In the genomic region with DNA sequence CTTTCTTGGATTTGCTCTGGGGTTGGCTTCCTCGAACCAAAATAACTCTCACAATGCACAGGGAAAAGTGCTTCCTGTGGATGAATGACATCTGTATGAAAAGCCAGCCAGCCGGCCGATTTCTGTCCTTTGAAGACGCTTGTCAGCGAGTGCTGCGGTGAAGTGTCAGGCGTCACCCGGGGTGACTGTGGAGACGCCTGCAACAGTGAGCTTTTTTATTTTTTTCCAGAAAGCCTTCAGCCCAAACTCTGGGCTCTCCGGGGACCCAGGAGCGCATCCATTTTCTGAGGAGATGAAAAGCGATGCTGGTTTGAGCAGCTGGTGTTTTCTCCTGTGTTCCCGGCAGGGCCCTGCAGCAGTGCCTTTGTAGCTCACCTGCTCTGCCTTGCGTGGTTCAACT, we compare ENCODE assay signal across 10 cellular contexts.
A peak's percentile ranks its signal among the peaks of the same experiment; 100 is the strongest.
DNase-seq lines count a peak whose midpoint lies in the region; ATAC-seq and TF ChIP-seq lines count a peak whose summit lies in the region.
"Had no signal": no experiment of that assay in that cellular context is flagged by ENCODE, and none has a peak within 500 bp of the region (broad histone marks: within the 10 kb centered on the region; RNA-seq: fewer than 3 reads in every experiment).

No MANE protein-coding gene starts in this region.

- H3K36me3 Mint-ChIP-seq in stimulated activated naive CD8-positive, alpha-beta T cell treated with anti-CD3 and anti-CD28 coated beads, Interleukin-15, Interleukin-2, amounts not matched to agents 100 ng/mL and 50 ng/mL, for 24 hours (ENCODE audit: low read depth): no peaks in the 10 kb centered on the region

- peak overlapping the region; percentile 35 for H3K4me3 Mint-ChIP-seq in stimulated activated naive CD8-positive, alpha-beta T cell treated with anti-CD3 and anti-CD28 coated beads, Interleukin-15, Interleukin-2, amounts not matched to agents 100 ng/mL and 50 ng/mL, for 24 hours

- H3K4me1 Mint-ChIP-seq in stimulated activated naive CD8-positive, alpha-beta T cell treated with anti-CD3 and anti-CD28 coated beads, Interleukin-15, Interleukin-2, amounts not matched to agents 100 ng/mL and 50 ng/mL, for 24 hours (ENCODE audit: low read depth): peaks cover 9% of the 10 kb centered on the region

- H3K27ac ChIP-seq in VCaP: peak overlapping the region; percentile 93
- H3K27ac ChIP-seq: skin epidermis, vagina had no signal

- DNase-seq in activated effector memory CD4-positive, alpha-beta T cell treated with Interleukin-2 at 50 U/mL for 16 hours: peak; percentile 3
- DNase-seq in activated effector memory CD4-positive, alpha-beta T cell treated with anti-CD3 and anti-CD28 coated beads, Interleukin-2, amount 50 U/mL, for 16 hours: no peak
- DNase-seq in central memory CD4-positive, alpha-beta T cell: peak; percentile 49
- no peak for DNase-seq in GM19240 (ENCODE audit: insufficient read length, low spot score)

- TF ChIP-seq CTCF in VCaP (conservative IDR thresholded peaks at IDR 0.05): no peak

- no peaks in the 10 kb centered on the region for H3K27me3 Mint-ChIP-seq in stimulated activated naive CD8-positive, alpha-beta T cell treated with anti-CD3 and anti-CD28 coated beads, Interleukin-15, Interleukin-2, amounts not matched to agents 100 ng/mL and 50 ng/mL, for 24 hours

- H3K9me3 Mint-ChIP-seq in stimulated activated naive CD8-positive, alpha-beta T cell treated with anti-CD3 and anti-CD28 coated beads, Interleukin-15, Interleukin-2, amounts not matched to agents 100 ng/mL and 50 ng/mL, for 24 hours: no peaks in the 10 kb centered on the region

- no peak overlapping the region for H3K27ac Mint-ChIP-seq in stimulated activated naive CD8-positive, alpha-beta T cell treated with anti-CD3 and anti-CD28 coated beads, Interleukin-15, Interleukin-2, amounts not matched to agents 100 ng/mL and 50 ng/mL, for 24 hours

- ATAC-seq in HG02571 (IDR thresholded peaks at IDR 0.05; ENCODE audit: unreplicated experiment) (no peak), HG02840 (IDR thresholded peaks at IDR 0.05; ENCODE audit: low FRiP score, unreplicated experiment) (no peak)

Comparison
In these comparisons a context has a peak if more than half of its experiments do, and no peak if none do; other contexts are left out.
1. DNase-seq: peak in activated effector memory CD4-positive, alpha-beta T cell treated with Interleukin-2 at 50 U/mL for 16 hours (single experiment) and central memory CD4-positive, alpha-beta T cell (single experiment); none in activated effector memory CD4-positive, alpha-beta T cell treated with anti-CD3 and anti-CD28 coated beads, Interleukin-2, amount 50 U/mL, for 16 hours (single experiment) and GM19240 (single experiment).